ENCODE assay signal across 19 cellular contexts in the genomic region with DNA sequence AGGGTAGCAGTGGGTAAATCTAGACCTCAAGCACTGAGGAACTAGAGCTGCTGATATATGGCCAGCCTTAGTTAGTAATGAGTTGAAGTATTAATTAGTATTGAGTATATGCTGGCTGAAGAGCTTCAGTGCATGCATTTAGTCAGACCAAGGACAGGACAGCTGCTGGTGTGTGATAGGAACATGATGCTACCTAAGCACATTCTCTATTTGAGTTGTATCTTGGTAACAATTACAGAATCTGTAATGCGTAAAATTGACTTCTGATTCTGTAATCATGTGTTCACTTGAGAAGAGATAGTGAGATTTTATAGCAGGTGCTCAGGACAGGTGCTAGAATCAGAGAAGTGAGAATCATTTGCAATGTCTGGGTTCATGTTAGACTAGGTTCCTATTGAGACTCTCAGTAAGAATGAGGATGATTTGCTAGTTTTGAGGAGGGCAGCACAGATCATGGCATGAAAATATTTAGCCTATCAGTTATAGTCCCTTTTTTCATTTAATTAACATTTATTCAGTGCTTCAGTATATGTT.
DNase-seq lines count a peak whose midpoint lies in the region; ATAC-seq, FAIRE-seq and TF ChIP-seq lines count a peak whose summit lies in the region.
"Had no signal": no experiment of that assay in that cellular context is flagged by ENCODE, and none has a peak within 500 bp of the region (broad histone marks: within the 10 kb centered on the region; RNA-seq: fewer than 3 reads in every experiment).

No MANE protein-coding gene starts in this region.

- no peak for FAIRE-seq in GM12891 (lab: Jason Lieb, UNC)

- H3K27me3 Mint-ChIP-seq in naive thymus-derived CD8-positive, alpha-beta T cell, result peaks cover 0 to 3% (median 0%) of the 10 kb centered on the region in 5 donors
- H3K27me3 Mint-ChIP-seq: activated CD4-positive, alpha-beta T cell treated with anti-CD3 and anti-CD28 coated beads, Interleukin-2, amount 10 ng/mL, durations not matched to agents 24 days and 14 days; activated CD8-positive, alpha-beta memory T cell treated with anti-CD3 and anti-CD28 coated beads, Interleukin-2, amount 10 ng/mL, durations not matched to agents 7 days and 5 days; stimulated activated naive CD8-positive, alpha-beta T cell treated with anti-CD3 and anti-CD28 coated beads, Interleukin-15, amount 100 ng/mL, for 72 hours had no signal

- H3K4me3 Mint-ChIP-seq in naive thymus-derived CD8-positive, alpha-beta T cell, result no peak overlapping the region
- H3K4me3 Mint-ChIP-seq: activated CD4-positive, alpha-beta T cell treated with anti-CD3 and anti-CD28 coated beads, Interleukin-2, amount 10 ng/mL, durations not matched to agents 24 days and 14 days; activated CD8-positive, alpha-beta memory T cell treated with anti-CD3 and anti-CD28 coated beads, Interleukin-2, amount 10 ng/mL, durations not matched to agents 7 days and 5 days; activated naive CD4-positive, alpha-beta T cell treated with anti-CD3 and anti-CD28 coated beads for 36 hours; GM23338; stimulated activated naive CD8-positive, alpha-beta T cell treated with anti-CD3 and anti-CD28 coated beads, Interleukin-15, amount 100 ng/mL, for 72 hours had no signal

- POLR2A ChIA-PET in naive thymus-derived CD8-positive, alpha-beta T cell (lab: Charles Lee), result no interaction called here

- DNase-seq in GM12891 (ENCODE audit: insufficient read length, low spot score) (no peak), C1 segment of cervical spinal cord (lab: John Stamatoyannopoulos, UW) (no peak)
- no peak for DNase-seq in NK-92 treated with Interleukin-12 subunit alpha and Interleukin-12 subunit beta, amount 100 ng/mL, for 24 hours (lab: John Stamatoyannopoulos, UW)
- DNase-seq in naive thymus-derived CD8-positive, alpha-beta T cell, result no peak
- DNase-seq: activated CD4-positive, alpha-beta T cell treated with anti-CD3 and anti-CD28 coated beads, Interleukin-2, amount 10 ng/mL, durations not matched to agents 24 days and 14 days; activated CD8-positive, alpha-beta memory T cell treated with anti-CD3 and anti-CD28 coated beads, Interleukin-2, amount 10 ng/mL, durations not matched to agents 7 days and 5 days; activated naive CD4-positive, alpha-beta T cell treated with anti-CD3 and anti-CD28 coated beads for 36 hours; brain microvascular endothelial cell; Calu3; kidney glomerular epithelial cell; NCI-H1694; NCI-H69; sigmoid colon; stimulated activated naive CD8-positive, alpha-beta T cell treated with anti-CD3 and anti-CD28 coated beads, Interleukin-15, amount 100 ng/mL, for 72 hours had no signal

- no peak for TF ChIP-seq POLR2A in GM12891 (IDR thresholded peaks at IDR 0.05; ENCODE audit: low read depth, low read length)

- ATAC-seq in GM19023 (IDR thresholded peaks at IDR 0.05; ENCODE audit: unreplicated experiment) (peak; percentile 32), HG02678 (IDR thresholded peaks at IDR 0.05; ENCODE audit: unreplicated experiment) (peak; percentile 30), HG03354 (IDR thresholded peaks at IDR 0.05; ENCODE audit: poor library complexity, severe bottlenecking, unreplicated experiment) (peak; percentile 47), HG03460 (IDR thresholded peaks at IDR 0.05; ENCODE audit: unreplicated experiment) (no peak)
- no peak for ATAC-seq in naive thymus-derived CD8-positive, alpha-beta T cell
- ATAC-seq: activated CD8-positive, alpha-beta memory T cell treated with anti-CD3 and anti-CD28 coated beads, Interleukin-2, amount 10 ng/mL, durations not matched to agents 7 days and 5 days; GM23338; stimulated activated naive CD8-positive, alpha-beta T cell treated with anti-CD3 and anti-CD28 coated beads, Interleukin-15, amount 100 ng/mL, for 72 hours had no signal

- no peaks in the 10 kb centered on the region for H3K36me3 Mint-ChIP-seq in naive thymus-derived CD8-positive, alpha-beta T cell
- H3K36me3 Mint-ChIP-seq: activated CD8-positive, alpha-beta memory T cell treated with anti-CD3 and anti-CD28 coated beads, Interleukin-2, amount 10 ng/mL, durations not matched to agents 7 days and 5 days had no signal

- H3K27ac Mint-ChIP-seq in naive thymus-derived CD8-positive, alpha-beta T cell, result no peak overlapping the region
- H3K27ac Mint-ChIP-seq: activated CD4-positive, alpha-beta T cell treated with anti-CD3 and anti-CD28 coated beads, Interleukin-2, amount 10 ng/mL, durations not matched to agents 24 days and 14 days; activated CD8-positive, alpha-beta memory T cell treated with anti-CD3 and anti-CD28 coated beads, Interleukin-2, amount 10 ng/mL, durations not matched to agents 7 days and 5 days; activated naive CD4-positive, alpha-beta T cell treated with anti-CD3 and anti-CD28 coated beads for 36 hours; GM23338; stimulated activated naive CD8-positive, alpha-beta T cell treated with anti-CD3 and anti-CD28 coated beads, Interleukin-15, amount 100 ng/mL, for 72 hours had no signal

- peaks cover 0 to 18% (median 2%) of the 10 kb centered on the region in 9 donors for H3K9me3 Mint-ChIP-seq in naive thymus-derived CD8-positive, alpha-beta T cell
- H3K9me3 Mint-ChIP-seq: activated CD4-positive, alpha-beta T cell treated with anti-CD3 and anti-CD28 coated beads, Interleukin-2, amount 10 ng/mL, durations not matched to agents 24 days and 14 days; GM23338 had no signal

- no peaks in the 10 kb centered on the region for H3K4me1 Mint-ChIP-seq in naive thymus-derived CD8-positive, alpha-beta T cell
- H3K4me1 Mint-ChIP-seq: activated CD4-positive, alpha-beta T cell treated with anti-CD3 and anti-CD28 coated beads, Interleukin-2, amount 10 ng/mL, durations not matched to agents 24 days and 14 days; activated CD8-positive, alpha-beta memory T cell treated with anti-CD3 and anti-CD28 coated beads, Interleukin-2, amount 10 ng/mL, durations not matched to agents 7 days and 5 days; stimulated activated naive CD8-positive, alpha-beta T cell treated with anti-CD3 and anti-CD28 coated beads, Interleukin-15, amount 100 ng/mL, for 72 hours had no signal

TF ChIP-seq in GM12891, 5 proteins besides CTCF, POLR2A, EP300 and RAD21:
- TF ChIP-seq SPI1 (IDR thresholded peaks at IDR 0.05; ENCODE audit: low read depth, low read length) (peak; percentile 24; the same call in 1 of the 2 replicates), TAF1 (IDR thresholded peaks at IDR 0.05; ENCODE audit: low read depth, low read length) (no peak)

Comparison
In these comparisons a context has a peak if more than half of its experiments do, and no peak if none do; other contexts are left out.
1. ATAC-seq: peak in GM19023 (single experiment), HG02678 (single experiment) and HG03354 (single experiment); none in HG03460 (single experiment) and naive thymus-derived CD8-positive, alpha-beta T cell (0 of 2).